Comparison of ENCODE assay signal across 9 cellular contexts in genomic region chr15:63041402-63041977, GRCh38. TPM values are rescaled to one million over a fixed set of nuclear protein-coding genes. Genes with fewer than 3 reads are reported as not detected.
DNase-seq lines count a peak whose midpoint lies in the region; ATAC-seq, FAIRE-seq and TF ChIP-seq lines count a peak whose summit lies in the region.
"Had no signal": no experiment of that assay in that cellular context is flagged by ENCODE, and none has a peak within 500 bp of the region (broad histone marks: within the 10 kb centered on the region; RNA-seq: fewer than 3 reads in every experiment).

No MANE protein-coding gene starts in this region.

- dilution Hi-C loops in keratinocyte (cut with MboI; ENCODE audit: extremely low pct_ligation_motif_present, low sequenced_read_pairs): loop anchor here (25.0 kb wide), 1 partner anchor 279 kb away; no protein-coding TSS in a partner anchor

- 58 to 73% (median 59%) methylated on average over 14 of the region's 14 CpGs for WGBS in spleen, 5 donors

- TF ChIP-seq POLR2A in spleen (IDR thresholded peaks at IDR 0.05): no peak

- H3K4me3 ChIP-seq in HUES6 (ENCODE audit: low read depth, low read length) (peak overlapping the region; percentile 91), brain microvascular endothelial cell (ENCODE audit: low read depth, low read length) (peak overlapping the region; percentile 100), keratinocyte (ENCODE audit: control insufficient read depth in 2 of 3, extremely low read depth in 1 of 3, insufficient read depth in 2 of 3, low read depth in 1 of 3, low read length in 3 of 3) (peak overlapping the region; percentile 74 to 87 (median 84)), spleen (peak overlapping the region in 3 of 8 donors; percentile 51 to 73 (median 53))

- H3K9me3 ChIP-seq in HUES6 (ENCODE audit: control insufficient read depth, insufficient read depth, low read depth, low read length) (no peaks in the 10 kb centered on the region), keratinocyte (ENCODE audit: control insufficient read depth, low read depth, low read length) (peaks cover 3% of the 10 kb centered on the region), spleen (no peaks in the 10 kb centered on the region)

- TF ChIP-seq CTCF in brain microvascular endothelial cell (IDR thresholded peaks at IDR 0.05; ENCODE audit: low read depth, low read length, missing control alignments) (no peak), keratinocyte (optimal IDR thresholded peaks at IDR 0.05 in 1 of 3, IDR thresholded peaks at IDR 0.05 in 1 of 3, conservative IDR thresholded peaks at IDR 0.05 in 1 of 3; ENCODE audit: extremely low read depth in 1 of 3, insufficient read depth in 2 of 3, low read length in 3 of 3) (no peak), spleen (IDR thresholded peaks at IDR 0.05 in 8 of 11, conservative IDR thresholded peaks at IDR 0.05 in 3 of 11) (no peak)

- no peaks in the 10 kb centered on the region for H3K9me1 ChIP-seq in keratinocyte (ENCODE audit: control insufficient read depth, extremely low read depth, insufficient read depth, low read length)

- peaks cover 30% of the 10 kb centered on the region for H3K36me3 ChIP-seq in HUES6 (ENCODE audit: control insufficient read depth, insufficient read depth, low read length)
- H3K36me3 ChIP-seq in brain microvascular endothelial cell (replicated peaks): peaks cover 33% of the 10 kb centered on the region
- H3K36me3 ChIP-seq in keratinocyte (ENCODE audit: control insufficient read depth in 2 of 2, extremely low read depth in 1 of 2, insufficient read depth in 2 of 2, low read length in 2 of 2): peaks cover 0 to 5% of the 10 kb centered on the region in 2 experiments
- H3K36me3 ChIP-seq in spleen: no peaks in the 10 kb centered on the region

- H3K4me1 ChIP-seq in HUES6 (ENCODE audit: control insufficient read depth, insufficient read depth, low read length) (peaks cover 40% of the 10 kb centered on the region), keratinocyte (ENCODE audit: control insufficient read depth, extremely low read depth, insufficient read depth, low read length) (peaks cover 69% of the 10 kb centered on the region), spleen (peaks cover 19 to 33% (median 25%) of the 10 kb centered on the region in 6 donors)

- intact Hi-C loops in spleen (cut with DNase I; ENCODE audit: low total_unique reads): loop anchor here (10.0 kb wide), 1 partner anchor 233 kb away; the partner anchor contains the start of gene APH1B

- H3K9ac ChIP-seq in HUES6 (ENCODE audit: low read length) (peak overlapping the region; percentile 99), keratinocyte (ENCODE audit: control insufficient read depth, extremely low read depth, insufficient read depth, low read length) (peak overlapping the region; percentile 63)

- H3K27ac ChIP-seq in HUES6 (ENCODE audit: low read depth, low read length): peak overlapping the region; percentile 94; the same call in 1 of the 2 replicates
- H3K27ac ChIP-seq in brain microvascular endothelial cell: peak overlapping the region; percentile 78
- H3K27ac ChIP-seq in keratinocyte (ENCODE audit: control insufficient read depth, insufficient read depth, low read length): no peak overlapping the region
- peak overlapping the region in 5 of 8 donors; percentile 59 to 75 (median 71) for H3K27ac ChIP-seq in spleen

- in situ Hi-C loops in brain microvascular endothelial cell (cut with HindIII; ENCODE audit: low pct_ligation_motif_present, low sequenced_read_pairs): no loop called here

- no peak for ATAC-seq in GM21528 (IDR thresholded peaks at IDR 0.05; ENCODE audit: low FRiP score, unreplicated experiment)

- H4K20me1 ChIP-seq in keratinocyte (ENCODE audit: control insufficient read depth, extremely low read depth, insufficient read depth, low read length): no peaks in the 10 kb centered on the region

- no peak overlapping the region for H2AFZ ChIP-seq in keratinocyte (ENCODE audit: control insufficient read depth, low read length)

- FAIRE-seq in keratinocyte (lab: Jason Lieb, UNC): no peak

- DNase-seq in brain microvascular endothelial cell: no peak
- no peak for DNase-seq in keratinocyte (ENCODE audit: low read depth, low spot score)
- no peak for DNase-seq in spleen
- no peak for DNase-seq in pons (ENCODE audit: low spot score)
- no peak for DNase-seq in NCI-H2171 (lab: John Stamatoyannopoulos, UW)
- DNase-seq in SK-N-DZ (ENCODE audit: low spot score): no peak
- DNase-seq: activated CD4-positive, alpha-beta memory T cell treated with anti-CD3 and anti-CD28 coated beads for 36 hours had no signal

- H3K79me2 ChIP-seq in keratinocyte (ENCODE audit: control insufficient read depth, insufficient read depth, low read length): peaks cover 27% of the 10 kb centered on the region

- peak overlapping the region; percentile 84 for H3K4me2 ChIP-seq in keratinocyte (ENCODE audit: control insufficient read depth, extremely low read depth, insufficient read depth, low read depth, low read length)

- H3K27me3 ChIP-seq in HUES6 (ENCODE audit: control insufficient read depth, insufficient read depth, low read length) (peaks cover 4% of the 10 kb centered on the region; the same call in 1 of the 2 replicates), brain microvascular endothelial cell (replicated peaks) (no peaks in the 10 kb centered on the region), keratinocyte (ENCODE audit: control insufficient read depth, extremely low read depth, insufficient read depth, low read length) (no peaks in the 10 kb centered on the region), spleen (replicated peaks in 1 of 7) (peaks cover 6 to 69% (median 51%) of the 10 kb centered on the region in 7 donors)

RNA-seq across cellular contexts. Expression of gene TPM1, which starts 1.1 kb away (rescaled TPM):
- 348 to 381 TPM (median 370 TPM) in 3 replicates for polyA plus RNA-seq in keratinocyte
- 470 TPM for polyA plus RNA-seq in keratinocyte (2011; ENCODE audit: low read depth)
- polyA plus RNA-seq in keratinocyte (2011; cell fraction: cytosol; rRNA removed): 448 and 582 TPM in 2 replicates
- 562 and 605 TPM in 2 replicates for polyA plus RNA-seq in keratinocyte (2011; cell fraction: nucleus; rRNA removed)
- 162 and 249 TPM in 2 replicates for polyA plus RNA-seq in keratinocyte (2012; ENCODE audit: low replicate concordance)
- 94.6 to 233 TPM (median 200 TPM) in 3 replicates for polyA minus RNA-seq in keratinocyte
- polyA minus RNA-seq in keratinocyte (2011; cell fraction: cytosol; rRNA and poly(A)+ RNA removed): 239 TPM
- polyA minus RNA-seq in keratinocyte (2011; cell fraction: nucleus; rRNA and poly(A)+ RNA removed): 234 and 444 TPM in 2 replicates
- total RNA-seq in spleen: 100 to 1,000 TPM in 5 of 7 donors, 10 to 100 TPM in 2; 86.5 to 317 (median 126) TPM
- polyA plus RNA-seq in spleen: 100 to 1,000 TPM in 1 of 3 donors, 10 to 100 TPM in 2; 70.6 to 141 (median 91.0) TPM
- 151 and 160 TPM in 2 replicates for polyA plus RNA-seq in SK-N-DZ (2014; cell fraction: cytosol; rRNA removed)
- polyA plus RNA-seq in SK-N-DZ (2014; cell fraction: nucleus; rRNA removed): 148 and 158 TPM in 2 replicates
